ENCODE assay signal across 23 cellular contexts in the genomic region with DNA sequence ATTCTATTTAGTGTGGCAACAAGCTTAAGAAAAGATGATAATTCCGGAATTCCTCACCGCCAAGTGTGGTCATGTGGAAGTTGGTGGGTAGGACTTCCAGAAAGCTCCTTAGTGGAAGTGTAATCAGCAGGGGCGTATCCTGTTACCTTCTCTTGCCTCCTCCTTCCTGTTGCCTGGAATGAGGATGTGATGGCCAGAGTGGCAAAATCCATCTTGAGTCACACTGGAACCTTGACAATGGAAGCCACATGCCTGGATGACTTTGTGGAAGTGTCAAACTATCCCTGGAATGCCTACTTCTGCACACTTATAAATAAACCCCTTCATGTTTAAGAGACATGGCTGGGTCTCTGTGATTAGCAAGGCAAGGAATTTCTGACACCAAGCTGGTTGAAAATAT.
A peak's percentile ranks its signal among the peaks of the same experiment; 100 is the strongest.
DNase-seq lines count a peak whose midpoint lies in the region; ATAC-seq and TF ChIP-seq lines count a peak whose summit lies in the region.
"Had no signal": no experiment of that assay in that cellular context is flagged by ENCODE, and none has a peak within 500 bp of the region (broad histone marks: within the 10 kb centered on the region; RNA-seq: fewer than 3 reads in every experiment).

No MANE protein-coding gene starts in this region.

- peak; percentile 45 for ATAC-seq in left colon
- ATAC-seq in GM19023 (IDR thresholded peaks at IDR 0.05; ENCODE audit: unreplicated experiment): no peak
- ATAC-seq: activated naive CD8-positive, alpha-beta T cell treated with anti-CD3 and anti-CD28 coated beads, Interleukin-2, amount 50 U/mL, for 24 hours; HCT116; left lobe of liver had no signal

- H3K27me3 ChIP-seq in neural progenitor cell: no peaks in the 10 kb centered on the region
- H3K27me3 ChIP-seq: neutrophil, tibial artery had no signal

- H3K4me2 ChIP-seq in neural progenitor cell: no peak overlapping the region

- intact Hi-C loops in left colon (cut with DNase I, micrococcal nuclease) (no loop called here), posterior cingulate gyrus (cut with DNase I) (no loop called here)

- no peak overlapping the region for H3K4me3 ChIP-seq in neural progenitor cell
- H3K4me3 ChIP-seq: tibial artery had no signal

- no peak overlapping the region for H2AFZ ChIP-seq in neural progenitor cell (replicated peaks)

- H3F3A ChIP-seq in neural progenitor cell (ENCODE audit: low read depth): no peaks in the 10 kb centered on the region

- H3K27ac ChIP-seq in neural progenitor cell: no peak overlapping the region
- H3K27ac ChIP-seq: neutrophil, tibial artery had no signal

- H3K79me2 ChIP-seq in neural progenitor cell (ENCODE audit: low read depth): no peaks in the 10 kb centered on the region

- no peaks in the 10 kb centered on the region for H3K36me3 ChIP-seq in neural progenitor cell
- H3K36me3 ChIP-seq: tibial artery had no signal

- no peaks in the 10 kb centered on the region for H4K20me1 ChIP-seq in neural progenitor cell (ENCODE audit: low read depth)

- H3K4me3 Mint-ChIP-seq in endothelial cell (ENCODE audit: unreplicated experiment) (no peak overlapping the region), neural progenitor cell (no peak overlapping the region)
- H3K4me3 Mint-ChIP-seq: activated naive CD8-positive, alpha-beta T cell treated with anti-CD3 and anti-CD28 coated beads, Interleukin-2, amount 50 U/mL, for 24 hours; CD8-positive, alpha-beta memory T cell; T-helper 2 cell treated with Interferon-gamma antibody and Interleukin-4, amounts not matched to agents 5 μg/mL and 100 μg/mL, for 36 hours had no signal

- DNase-seq in AG08396 (ENCODE audit: low spot score): peak; percentile 20
- peak; percentile 23 for DNase-seq in H4 (ENCODE audit: low spot score)
- peak; percentile 16 for DNase-seq in endothelial cell (ENCODE audit: low spot score)
- DNase-seq in left colon: no peak
- DNase-seq in NCI-H2196 (lab: John Stamatoyannopoulos, UW; ENCODE audit: unreplicated experiment): no peak
- no peak for DNase-seq in posterior cingulate gyrus
- DNase-seq in neural progenitor cell (ENCODE audit: low spot score): no peak
- DNase-seq: activated naive CD8-positive, alpha-beta T cell treated with anti-CD3 and anti-CD28 coated beads, Interleukin-2, amount 50 U/mL, for 24 hours; CD8-positive, alpha-beta memory T cell; central memory CD4-positive, alpha-beta T cell; effector CD4-positive, alpha-beta T cell; KG1; NCI-H1048; NCI-H2081 treated with DMSO at 0.1 percent for 48 hours; right cardiac atrium; stimulated activated CD4-positive, alpha-beta T cell treated with anti-CD3 and anti-CD28 coated beads, Interleukin-15, amount 100 ng/mL, for 24 hours; stimulated activated naive CD4-positive, alpha-beta T cell; tibial artery had no signal

- H3K36me3 Mint-ChIP-seq in endothelial cell (ENCODE audit: low read depth, unreplicated experiment) (no peaks in the 10 kb centered on the region), neural progenitor cell (no peaks in the 10 kb centered on the region)
- H3K36me3 Mint-ChIP-seq: CD8-positive, alpha-beta memory T cell had no signal

- H3K9me3 ChIP-seq in neural progenitor cell (ENCODE audit: low read depth): no peaks in the 10 kb centered on the region
- H3K9me3 ChIP-seq: neutrophil, tibial artery had no signal

- H3K4me1 Mint-ChIP-seq in endothelial cell (ENCODE audit: unreplicated experiment) (peaks cover 20% of the 10 kb centered on the region), neural progenitor cell (no peaks in the 10 kb centered on the region)
- H3K4me1 Mint-ChIP-seq: activated naive CD8-positive, alpha-beta T cell treated with anti-CD3 and anti-CD28 coated beads, Interleukin-2, amount 50 U/mL, for 24 hours; CD8-positive, alpha-beta memory T cell had no signal

- H3K9me3 Mint-ChIP-seq in endothelial cell (ENCODE audit: unreplicated experiment) (no peaks in the 10 kb centered on the region), neural progenitor cell (no peaks in the 10 kb centered on the region)
- H3K9me3 Mint-ChIP-seq: activated naive CD8-positive, alpha-beta T cell treated with anti-CD3 and anti-CD28 coated beads, Interleukin-2, amount 50 U/mL, for 24 hours; CD8-positive, alpha-beta memory T cell; T-helper 2 cell treated with Interferon-gamma antibody and Interleukin-4, amounts not matched to agents 5 μg/mL and 100 μg/mL, for 36 hours had no signal

- H3K4me1 ChIP-seq in neural progenitor cell: peaks cover 1% of the 10 kb centered on the region
- H3K4me1 ChIP-seq: tibial artery had no signal

- H3K27ac Mint-ChIP-seq in endothelial cell (ENCODE audit: unreplicated experiment) (peak overlapping the region; percentile 76), neural progenitor cell (no peak overlapping the region)
- H3K27ac Mint-ChIP-seq: activated naive CD8-positive, alpha-beta T cell treated with anti-CD3 and anti-CD28 coated beads, Interleukin-2, amount 50 U/mL, for 24 hours; CD8-positive, alpha-beta memory T cell; T-helper 2 cell treated with Interferon-gamma antibody and Interleukin-4, amounts not matched to agents 5 μg/mL and 100 μg/mL, for 36 hours had no signal

- H3K9ac ChIP-seq in neural progenitor cell: no peak overlapping the region

- TF ChIP-seq CTCF in endothelial cell (IDR thresholded peaks at IDR 0.05; ENCODE audit: unreplicated experiment) (no peak), neural progenitor cell (IDR thresholded peaks at IDR 0.05) (no peak)

- peaks cover 2% of the 10 kb centered on the region for H3K27me3 Mint-ChIP-seq in endothelial cell (ENCODE audit: unreplicated experiment)
- peaks cover 2% of the 10 kb centered on the region for H3K27me3 Mint-ChIP-seq in neural progenitor cell (ENCODE audit: insufficient read depth, low read depth)
- H3K27me3 Mint-ChIP-seq: activated naive CD8-positive, alpha-beta T cell treated with anti-CD3 and anti-CD28 coated beads, Interleukin-2, amount 50 U/mL, for 24 hours had no signal

Comparison
In these comparisons a context has a peak if more than half of its experiments do, and no peak if none do; other contexts are left out.
1. DNase-seq: peak in AG08396 (single experiment), H4 (single experiment) and endothelial cell (single experiment); none in left colon (0 of 2), NCI-H2196 (single experiment), posterior cingulate gyrus (0 of 10) and neural progenitor cell (single experiment).